Comparison of ENCODE assay signal across 28 cellular contexts in genomic region chr19:34588846-34589245, GRCh38.
"Had no signal": no experiment of that assay in that cellular context is flagged by ENCODE, and none has a peak within 500 bp of the region (broad histone marks: within the 10 kb centered on the region; RNA-seq: fewer than 3 reads in every experiment).

No MANE protein-coding gene starts in this region.

- H3K4me3 ChIP-seq: lower lobe of right lung, ovary, prostate gland, skin epidermis, suprapubic skin, thoracic aorta, tibial artery, upper lobe of right lung had no signal

- H3K36me3 Mint-ChIP-seq: natural killer cell had no signal

- H3K36me3 ChIP-seq: lower lobe of right lung, ovary, prostate gland, suprapubic skin, thoracic aorta, tibial artery, upper lobe of right lung had no signal

- H3K27ac Mint-ChIP-seq: mesothelial cell of epicardium; naive B cell; natural killer cell; nephron progenitor cell; stimulated activated naive CD8-positive, alpha-beta T cell treated with anti-CD3 and anti-CD28 coated beads, Interleukin-15, Interleukin-2, amounts not matched to agents 100 ng/mL and 50 ng/mL, for 24 hours had no signal

- H3K4me1 Mint-ChIP-seq: mesothelial cell of epicardium, nephron progenitor cell had no signal

- H3K27me3 ChIP-seq: ovary, suprapubic skin, tibial artery, upper lobe of right lung had no signal

- ATAC-seq: left cardiac atrium, left lobe of liver, left ventricle myocardium superior, natural killer cell, sciatic nerve had no signal

- DNase-seq: hippocampal formation; kidney glomerular epithelial cell; left cardiac atrium; left ventricle myocardium superior; lower lobe of right lung; mesendoderm; naive B cell; natural killer cell; nephron progenitor cell; ovary; retina; right cardiac atrium; stimulated activated CD4-positive, alpha-beta T cell treated with anti-CD3 and anti-CD28 coated beads, Interleukin-12 subunit alpha, Interleukin-12 subunit beta, amount 100 ng/mL, for 4 hours; stimulated activated CD4-positive, alpha-beta T cell treated with anti-CD3 and anti-CD28 coated beads, Interleukin-15, amount 100 ng/mL, for 24 hours; stimulated activated CD4-positive, alpha-beta T cell treated with anti-CD3 and anti-CD28 coated beads, Interleukin-2, amount 100 ng/mL, for 24 hours; stimulated activated CD4-positive, alpha-beta T cell treated with anti-CD3 and anti-CD28 coated beads, Interleukin-4, amount 100 ng/mL, for 1 hour; stimulated activated naive CD4-positive, alpha-beta T cell; tibial artery; trophoblast cell; upper lobe of right lung had no signal

- H3K27ac ChIP-seq: lower lobe of right lung, ovary, prostate gland, skin epidermis, suprapubic skin, thoracic aorta, tibial artery, upper lobe of right lung had no signal

- H3K9me3 ChIP-seq: ovary, prostate gland, upper lobe of right lung had no signal

- H3K4me3 Mint-ChIP-seq: mesothelial cell of epicardium; naive B cell; natural killer cell; nephron progenitor cell; stimulated activated naive CD8-positive, alpha-beta T cell treated with anti-CD3 and anti-CD28 coated beads, Interleukin-15, Interleukin-2, amounts not matched to agents 100 ng/mL and 50 ng/mL, for 24 hours had no signal

- H3K4me1 ChIP-seq: lower lobe of right lung, prostate gland, suprapubic skin, tibial artery, upper lobe of right lung had no signal
